2 cellular contexts compared by ENCODE assay signal in genomic region chr6:3908223-3908622, GRCh38.
TF ChIP-seq lines count a peak whose summit lies in the region.

No MANE protein-coding gene starts in this region.

TF ChIP-seq in GM23338, 12 proteins besides CTCF, POLR2A, EP300 and RAD21 (continued from another document):
- TF ChIP-seq EZH2 (IDR thresholded peaks at IDR 0.05; ENCODE audit: low read depth, unreplicated experiment) (no peak), ZNF114 (CRISPR knock-in tag; IDR thresholded peaks at IDR 0.05) (no peak), REST (IDR thresholded peaks at IDR 0.05; ENCODE audit: unreplicated experiment) (no peak), STAT1 (IDR thresholded peaks at IDR 0.05; ENCODE audit: unreplicated experiment) (no peak), ZNF462 (CRISPR knock-in tag; IDR thresholded peaks at IDR 0.05) (no peak), NANOG (IDR thresholded peaks at IDR 0.05; ENCODE audit: borderline replicate concordance) (no peak), ETS1 (IDR thresholded peaks at IDR 0.05) (no peak)

TF ChIP-seq in endothelial cell of umbilical vein, 7 proteins besides CTCF, POLR2A, EP300 and RAD21 (continued from another document):
- TF ChIP-seq POLR2AphosphoS5 (IDR thresholded peaks at IDR 0.05; ENCODE audit: insufficient read depth, low read depth, low read length): no peak
- no peak for TF ChIP-seq MAX (IDR thresholded peaks at IDR 0.05; ENCODE audit: insufficient read depth, insufficient read length)
- TF ChIP-seq GATA2 (IDR thresholded peaks at IDR 0.05; ENCODE audit: insufficient read depth, insufficient read length, low read depth, low read length): no peak
